4 cellular contexts compared by ENCODE assay signal in genomic region chr1:110697606-110698005, GRCh38. TPM values are rescaled to one million over a fixed set of nuclear protein-coding genes. Genes with fewer than 3 reads are reported as not detected.
"Had no signal": no experiment of that assay in that cellular context is flagged by ENCODE, and none has a peak within 500 bp of the region (broad histone marks: within the 10 kb centered on the region; RNA-seq: fewer than 3 reads in every experiment).

No MANE protein-coding gene starts in this region.

- ATAC-seq: GM12878 had no signal

- H3K4me3 ChIP-seq: GM12878 had no signal

- DNase-seq: GDM1, GF-D8 had no signal

RNA-seq across cellular contexts. Expression of gene KCNA3, which starts 22.9 kb away (rescaled TPM):
- total RNA-seq: G401 had no signal
